In genomic region chr5:3034449-3034848, GRCh38 we compare ENCODE assay signal across 7 cellular contexts.
"Had no signal": no experiment of that assay in that cellular context is flagged by ENCODE, and none has a peak within 500 bp of the region (broad histone marks: within the 10 kb centered on the region; RNA-seq: fewer than 3 reads in every experiment).

No MANE protein-coding gene starts in this region.

- H3K9me3 Mint-ChIP-seq: H9 had no signal

- H3K4me3 Mint-ChIP-seq: H9 had no signal

- H3K27ac ChIP-seq: GM23248, HL-60 had no signal

- H3K4me1 Mint-ChIP-seq: IgD-negative memory B cell had no signal

- H3K27ac Mint-ChIP-seq: H9 had no signal

- H3K36me3 Mint-ChIP-seq: IgD-negative memory B cell had no signal

- H3K4me3 ChIP-seq: GM23248 had no signal

- DNase-seq: GM23248, GOT3, H9, HCEC 1CT had no signal

- ATAC-seq: HepG2 had no signal

- H3K27me3 Mint-ChIP-seq: IgD-negative memory B cell had no signal
